In genomic region chr9:98175013-98175679, GRCh38 we compare ENCODE assay signal across 27 cellular contexts. TPM values are rescaled to one million over a fixed set of nuclear protein-coding genes. Genes with fewer than 3 reads are reported as not detected.
DNase-seq lines count a peak whose midpoint lies in the region; ATAC-seq and TF ChIP-seq lines count a peak whose summit lies in the region.
"Had no signal": no experiment of that assay in that cellular context is flagged by ENCODE, and none has a peak within 500 bp of the region (broad histone marks: within the 10 kb centered on the region; RNA-seq: fewer than 3 reads in every experiment).

No MANE protein-coding gene starts in this region.

- peaks cover 63% of the 10 kb centered on the region for H3K4me1 Mint-ChIP-seq in WTC11
- peaks cover 57% of the 10 kb centered on the region for H3K4me1 Mint-ChIP-seq in neural progenitor cell

- POLR2A ChIA-PET in WTC11 (lab: Charles Lee): no interaction called here

- peaks cover 16% of the 10 kb centered on the region for H3F3A ChIP-seq in neural progenitor cell (ENCODE audit: low read depth)

- CTCF ChIA-PET in WTC11 (lab: Charles Lee): interaction anchor here (1.1 to 1.7 kb wide), 2 partner anchors 11 to 17 kb away, joined by 3 to 4 read pairs; partner anchors contain the start of gene CORO2A

- peak overlapping the region; percentile 31 for H3K4me2 ChIP-seq in neural progenitor cell

- peaks cover 31% of the 10 kb centered on the region for H3K4me1 ChIP-seq in neural progenitor cell

- no peaks in the 10 kb centered on the region for H3K36me3 Mint-ChIP-seq in WTC11
- no peaks in the 10 kb centered on the region for H3K36me3 Mint-ChIP-seq in neural progenitor cell
- H3K36me3 Mint-ChIP-seq: activated naive CD4-positive, alpha-beta T cell treated with anti-CD3 and anti-CD28 coated beads, Interleukin-2, amount 10 ng/mL, durations not matched to agents 7 days and 5 days; type B pancreatic cell had no signal

- no peaks in the 10 kb centered on the region for H3K9me3 ChIP-seq in neural progenitor cell (ENCODE audit: low read depth)
- H3K9me3 ChIP-seq: stomach had no signal

- TF ChIP-seq CTCF in WTC11 (IDR thresholded peaks at IDR 0.05) (no peak), neural progenitor cell (IDR thresholded peaks at IDR 0.05) (no peak)

- no peak overlapping the region for H3K9ac ChIP-seq in neural progenitor cell
- H3K9ac ChIP-seq: parathyroid adenoma had no signal

- H3K4me3 Mint-ChIP-seq in WTC11 (no peak overlapping the region), neural progenitor cell (no peak overlapping the region)
- H3K4me3 Mint-ChIP-seq: activated naive CD4-positive, alpha-beta T cell treated with anti-CD3 and anti-CD28 coated beads, Interleukin-2, amount 10 ng/mL, durations not matched to agents 7 days and 5 days; activated T-cell treated with anti-CD3 and anti-CD28 coated beads, Interleukin-2, amount 50 U/mL, for 24 hours; naive thymus-derived CD4-positive, alpha-beta T cell; T-helper 2 cell treated with Interferon-gamma antibody and Interleukin-4, amounts not matched to agents 5 μg/mL and 100 μg/mL, for 36 hours; type B pancreatic cell had no signal

- H3K9me3 Mint-ChIP-seq in WTC11 (no peaks in the 10 kb centered on the region), neural progenitor cell (no peaks in the 10 kb centered on the region)
- H3K9me3 Mint-ChIP-seq: activated naive CD4-positive, alpha-beta T cell treated with anti-CD3 and anti-CD28 coated beads, Interleukin-2, amount 10 ng/mL, durations not matched to agents 7 days and 5 days; activated T-cell treated with anti-CD3 and anti-CD28 coated beads, Interleukin-2, amount 50 U/mL, for 24 hours; naive thymus-derived CD4-positive, alpha-beta T cell; T-helper 2 cell treated with Interferon-gamma antibody and Interleukin-4, amounts not matched to agents 5 μg/mL and 100 μg/mL, for 36 hours; type B pancreatic cell had no signal

- ATAC-seq in WTC11: no peak
- ATAC-seq: left lobe of liver; naive thymus-derived CD4-positive, alpha-beta T cell; SK-N-SH treated with all-trans-retinoic acid at 6 μM for 48 hours had no signal

- H3K27me3 ChIP-seq in neural progenitor cell: no peaks in the 10 kb centered on the region
- H3K27me3 ChIP-seq: stomach had no signal

- no peaks in the 10 kb centered on the region for H3K79me2 ChIP-seq in neural progenitor cell (ENCODE audit: low read depth)
- H3K79me2 ChIP-seq: parathyroid adenoma had no signal

- DNase-seq in activated effector memory CD4-positive, alpha-beta T cell treated with anti-CD3 and anti-CD28 coated beads, Interleukin-2, amount 50 U/mL, for 16 hours: peak; percentile 44
- DNase-seq in activated effector memory CD4-positive, alpha-beta T cell treated with Interleukin-2 at 50 U/mL for 16 hours: no peak
- DNase-seq in WTC11 (ENCODE audit: low spot score) (no peak), neural progenitor cell (ENCODE audit: low spot score) (peak; percentile 36), HuH-7 (ENCODE audit: low spot score) (no peak), cerebellar cortex (ENCODE audit: low spot score) (no peak), kidney glomerular epithelial cell (lab: John Stamatoyannopoulos, UW) (no peak), NCI-H2196 treated with DMSO at 0.1 percent for 48 hours (lab: John Stamatoyannopoulos, UW; ENCODE audit: unreplicated experiment) (no peak)
- DNase-seq: activated CD4-positive, alpha-beta T cell treated with anti-CD3 and anti-CD28 coated beads for 4 hours; activated naive CD4-positive, alpha-beta T cell treated with anti-CD3 and anti-CD28 coated beads, Interleukin-2, amount 10 ng/mL, durations not matched to agents 7 days and 5 days; activated T-cell treated with anti-CD3 and anti-CD28 coated beads, Interleukin-2, amount 50 U/mL, for 24 hours; amniotic stem cell; DMS53; effector CD8-positive, alpha-beta T cell; foreskin melanocyte; Kasumi-1; naive thymus-derived CD4-positive, alpha-beta T cell; NCI-H1105; NCI-H2029 treated with DMSO at 0.1 percent for 48 hours; NCI-H226; NCI-H774; stomach had no signal

- H3K27ac ChIP-seq in neural progenitor cell: no peak overlapping the region
- H3K27ac ChIP-seq: parathyroid adenoma had no signal

- no peak overlapping the region for H2AFZ ChIP-seq in neural progenitor cell (replicated peaks)
- H2AFZ ChIP-seq: parathyroid adenoma had no signal

- no peak overlapping the region for H3K4me3 ChIP-seq in neural progenitor cell
- H3K4me3 ChIP-seq: stomach had no signal

- no peaks in the 10 kb centered on the region for H4K20me1 ChIP-seq in neural progenitor cell (ENCODE audit: low read depth)

- peak overlapping the region; percentile 30; the same call in 1 of the 2 replicates for H3K27ac Mint-ChIP-seq in WTC11
- H3K27ac Mint-ChIP-seq in neural progenitor cell: no peak overlapping the region
- H3K27ac Mint-ChIP-seq: activated naive CD4-positive, alpha-beta T cell treated with anti-CD3 and anti-CD28 coated beads, Interleukin-2, amount 10 ng/mL, durations not matched to agents 7 days and 5 days; activated T-cell treated with anti-CD3 and anti-CD28 coated beads, Interleukin-2, amount 50 U/mL, for 24 hours; T-helper 2 cell treated with Interferon-gamma antibody and Interleukin-4, amounts not matched to agents 5 μg/mL and 100 μg/mL, for 36 hours had no signal

- no peaks in the 10 kb centered on the region for H3K27me3 Mint-ChIP-seq in WTC11 (ENCODE audit: low read depth)
- peaks cover 17% of the 10 kb centered on the region for H3K27me3 Mint-ChIP-seq in neural progenitor cell (ENCODE audit: insufficient read depth, low read depth)
- H3K27me3 Mint-ChIP-seq: activated naive CD4-positive, alpha-beta T cell treated with anti-CD3 and anti-CD28 coated beads, Interleukin-2, amount 10 ng/mL, durations not matched to agents 7 days and 5 days; activated T-cell treated with anti-CD3 and anti-CD28 coated beads, Interleukin-2, amount 50 U/mL, for 24 hours; type B pancreatic cell had no signal

- H3K36me3 ChIP-seq in neural progenitor cell: no peaks in the 10 kb centered on the region
- H3K36me3 ChIP-seq: stomach had no signal

TF ChIP-seq in WTC11, 78 proteins besides CTCF, POLR2A, EP300 and RAD21 (continues in another document):
- TF ChIP-seq ZNF416 (CRISPR knock-in tag; IDR thresholded peaks at IDR 0.05): no peak
- TF ChIP-seq ZNF532 (CRISPR knock-in tag; IDR thresholded peaks at IDR 0.05; ENCODE audit: borderline replicate concordance): no peak
- no peak for TF ChIP-seq SMAD4 (CRISPR knock-in tag; IDR thresholded peaks at IDR 0.05)
- TF ChIP-seq ZNF425 (CRISPR knock-in tag; conservative IDR thresholded peaks at IDR 0.05): no peak
- no peak for TF ChIP-seq EMX1 (CRISPR knock-in tag; IDR thresholded peaks at IDR 0.05)
- no peak for TF ChIP-seq USF2 (CRISPR knock-in tag; IDR thresholded peaks at IDR 0.05)

RNA-seq across cellular contexts. Expression of gene CORO2A, which starts 17.3 kb away (rescaled TPM):
- 32.5 to 37.0 TPM (median 35.9 TPM) in 3 replicates for total RNA-seq in WTC11 (2021)
- 2.4 and 3.6 TPM in 2 replicates for total RNA-seq in neural progenitor cell (ENCODE audit: low replicate concordance)

RNA-seq across cellular contexts. Expression of gene TRIM14, which starts 56.1 kb away (rescaled TPM):
- 11.9 to 18.4 TPM (median 18.2 TPM) in 3 replicates for total RNA-seq in WTC11 (2021)
- 0.17 and 2.7 TPM in 2 replicates for total RNA-seq in neural progenitor cell (ENCODE audit: low replicate concordance)

Comparison
In these comparisons a context has a peak if more than half of its experiments do, and no peak if none do; other contexts are left out.
1. DNase-seq: peak in activated effector memory CD4-positive, alpha-beta T cell treated with anti-CD3 and anti-CD28 coated beads, Interleukin-2, amount 50 U/mL, for 16 hours (single experiment) and neural progenitor cell (single experiment); none in activated effector memory CD4-positive, alpha-beta T cell treated with Interleukin-2 at 50 U/mL for 16 hours (single experiment), WTC11 (single experiment), HuH-7 (single experiment), cerebellar cortex (single experiment), kidney glomerular epithelial cell (single experiment) and NCI-H2196 treated with DMSO at 0.1 percent for 48 hours (single experiment).